In the genomic region with DNA sequence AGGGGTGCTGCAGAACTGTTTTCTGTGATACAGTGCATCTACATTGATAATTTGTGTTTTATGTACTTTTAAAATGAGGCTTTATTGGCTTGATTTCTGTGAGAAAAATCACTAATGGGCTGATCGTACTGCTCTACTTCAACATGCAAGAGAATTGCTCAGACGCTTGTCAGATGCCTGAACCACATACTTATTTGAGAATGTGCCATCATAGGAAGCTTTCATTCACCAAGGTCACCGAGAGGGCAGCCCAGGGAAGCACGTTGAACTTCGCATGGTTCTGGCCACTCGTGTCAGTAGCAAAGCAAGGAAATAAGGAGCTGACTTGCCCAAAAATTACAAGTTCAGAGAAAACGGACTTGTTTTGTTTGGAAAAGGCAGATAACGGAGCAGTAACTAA, we compare ENCODE assay signal across 12 cellular contexts.
DNase-seq lines count a peak whose midpoint lies in the region; ATAC-seq lines count a peak whose summit lies in the region.
"Had no signal": no experiment of that assay in that cellular context is flagged by ENCODE, and none has a peak within 500 bp of the region (broad histone marks: within the 10 kb centered on the region; RNA-seq: fewer than 3 reads in every experiment).

No MANE protein-coding gene starts in this region.

- peak; percentile 80 for ATAC-seq in Right ventricle myocardium inferior
- ATAC-seq: stimulated activated naive CD8-positive, alpha-beta T cell treated with anti-CD3 and anti-CD28 coated beads, Interleukin-15, amount 100 ng/mL, for 72 hours had no signal

- intact Hi-C loops in Right ventricle myocardium inferior (cut with DNase I) (loop anchor here (2.0 kb wide), 1 partner anchor 16 kb away; no protein-coding TSS in a partner anchor), cardiac septum (cut with DNase I) (no loop called here)

- DNase-seq in Right ventricle myocardium inferior (ENCODE audit: missing footprints) (no peak), cardiac septum (ENCODE audit: low spot score) (no peak), fibroblast of gingiva (ENCODE audit: low read depth) (peak; percentile 63), mucosa of gallbladder (ENCODE audit: low spot score) (peak; percentile 46), activated T-cell treated with anti-CD3 and anti-CD28 coated beads for 4 hours (no peak), NCI-H1048 (lab: John Stamatoyannopoulos, UW) (no peak), inferior parietal cortex (ENCODE audit: extremely low spot score) (no peak), NCI-H69 (lab: John Stamatoyannopoulos, UW) (no peak)
- DNase-seq: AML-193; hypothalamus; NCI-H2081 treated with DMSO at 0.1 percent for 48 hours; stimulated activated naive CD8-positive, alpha-beta T cell treated with anti-CD3 and anti-CD28 coated beads, Interleukin-15, amount 100 ng/mL, for 72 hours had no signal

Comparison
In these comparisons a context has a peak if more than half of its experiments do, and no peak if none do; other contexts are left out.
1. DNase-seq: peak in fibroblast of gingiva (single experiment) and mucosa of gallbladder (single experiment); none in Right ventricle myocardium inferior (single experiment), cardiac septum (single experiment), activated T-cell treated with anti-CD3 and anti-CD28 coated beads for 4 hours (single experiment), NCI-H1048 (single experiment), inferior parietal cortex (single experiment) and NCI-H69 (single experiment).